ENCODE assay signal across 8 cellular contexts in genomic region chr4:42568610-42569207, GRCh38.
DNase-seq lines count a peak whose midpoint lies in the region; ATAC-seq and TF ChIP-seq lines count a peak whose summit lies in the region.

No MANE protein-coding gene starts in this region.

- H3K27ac ChIP-seq in endodermal cell (ENCODE audit: low read depth, low read length): no peak overlapping the region

- WGBS in endodermal cell (ENCODE audit: insufficient coverage in 1 of 2, insufficient read length in 1 of 2), 2 experiments: 17% methylated on average over 2 to 4 of the region's 4 CpGs

- ATAC-seq in GM19452 (IDR thresholded peaks at IDR 0.05; ENCODE audit: unreplicated experiment): peak; percentile 91
- ATAC-seq in HG03521 (IDR thresholded peaks at IDR 0.05; ENCODE audit: unreplicated experiment): peak; percentile 95

- DNase-seq in COLO829 (ENCODE audit: low spot score) (peak; percentile 4), NCI-H748 (lab: John Stamatoyannopoulos, UW; ENCODE audit: unreplicated experiment) (peak; percentile 61), endodermal cell (peak; percentile 82), middle frontal gyrus (ENCODE audit: extremely low spot score, low spot score) (peak; percentile 88)
- DNase-seq in activated CD4-positive, alpha-beta memory T cell treated with anti-CD3 and anti-CD28 coated beads for 36 hours: peak; percentile 63
- peak; percentile 29 to 50 for DNase-seq in stimulated activated CD8-positive, alpha-beta memory T cell treated with anti-CD3 and anti-CD28 coated beads, Interleukin-7, amount 100 ng/mL, for 4 hours (ENCODE audit: low read depth in 2 of 2)

- H3K4me3 ChIP-seq in endodermal cell (ENCODE audit: low read length): no peak overlapping the region

- H3K27me3 ChIP-seq in endodermal cell (ENCODE audit: control insufficient read depth, insufficient read depth, low read length, poor library complexity, severe bottlenecking): no peaks in the 10 kb centered on the region

- no peaks in the 10 kb centered on the region for H3K36me3 ChIP-seq in endodermal cell (ENCODE audit: control insufficient read depth, insufficient read depth, low read length)

- no peak overlapping the region for H3K9ac ChIP-seq in endodermal cell (ENCODE audit: extremely low read depth, low read length, poor library complexity, severe bottlenecking)

- peak; percentile 87 for TF ChIP-seq CTCF in endodermal cell (conservative IDR thresholded peaks at IDR 0.05)

- H3K27me3 Mint-ChIP-seq in activated CD4-positive, alpha-beta memory T cell treated with anti-CD3 and anti-CD28 coated beads for 36 hours: no peaks in the 10 kb centered on the region
- no peaks in the 10 kb centered on the region for H3K27me3 Mint-ChIP-seq in endodermal cell (ENCODE audit: insufficient read depth)

- intact Hi-C loops in activated CD4-positive, alpha-beta memory T cell treated with anti-CD3 and anti-CD28 coated beads for 36 hours (cut with micrococcal nuclease): loop anchor here (1.0 kb wide), 3 partner anchors 182 to 297 kb away; no protein-coding TSS in a partner anchor

- H3K4me1 Mint-ChIP-seq in activated CD4-positive, alpha-beta memory T cell treated with anti-CD3 and anti-CD28 coated beads for 36 hours (ENCODE audit: low read depth): no peaks in the 10 kb centered on the region
- H3K4me1 Mint-ChIP-seq in endodermal cell: peaks cover 20% of the 10 kb centered on the region

- H3K9me3 ChIP-seq in endodermal cell (ENCODE audit: control insufficient read depth, low read length): no peaks in the 10 kb centered on the region

- H3K4me1 ChIP-seq in endodermal cell (ENCODE audit: control insufficient read depth, insufficient read depth, low read length): peaks cover 13% of the 10 kb centered on the region

- CTCF ChIA-PET in activated CD4-positive, alpha-beta memory T cell treated with anti-CD3 and anti-CD28 coated beads for 36 hours (lab: Charles Lee): interaction anchor here (0.7 to 3.8 kb wide), 37 partner anchors 9 to 308 kb away, joined by 3 to 42 read pairs (median 3); partner anchors contain the start of gene ATP8A1

- POLR2A ChIA-PET in activated CD4-positive, alpha-beta memory T cell treated with anti-CD3 and anti-CD28 coated beads for 36 hours (lab: Charles Lee): no interaction called here

- H3K9me3 Mint-ChIP-seq in activated CD4-positive, alpha-beta memory T cell treated with anti-CD3 and anti-CD28 coated beads for 36 hours: no peaks in the 10 kb centered on the region
- H3K9me3 Mint-ChIP-seq in endodermal cell: no peaks in the 10 kb centered on the region

- H3K27ac Mint-ChIP-seq in activated CD4-positive, alpha-beta memory T cell treated with anti-CD3 and anti-CD28 coated beads for 36 hours: no peak overlapping the region
- H3K27ac Mint-ChIP-seq in endodermal cell: no peak overlapping the region

- no peak overlapping the region for H3K4me3 Mint-ChIP-seq in activated CD4-positive, alpha-beta memory T cell treated with anti-CD3 and anti-CD28 coated beads for 36 hours
- H3K4me3 Mint-ChIP-seq in endodermal cell: no peak overlapping the region

- no peaks in the 10 kb centered on the region for H3K36me3 Mint-ChIP-seq in activated CD4-positive, alpha-beta memory T cell treated with anti-CD3 and anti-CD28 coated beads for 36 hours
- peaks cover 3% of the 10 kb centered on the region for H3K36me3 Mint-ChIP-seq in endodermal cell (ENCODE audit: low read depth)

Comparison
In these comparisons a context has a peak if more than half of its experiments do, and no peak if none do; other contexts are left out.
1. DNase-seq: peak in every context shown above with its lines; median percentile 88 in middle frontal gyrus; 82 in endodermal cell; 63 in activated CD4-positive, alpha-beta memory T cell treated with anti-CD3 and anti-CD28 coated beads for 36 hours; 61 in NCI-H748; 40 in stimulated activated CD8-positive, alpha-beta memory T cell treated with anti-CD3 and anti-CD28 coated beads, Interleukin-7, amount 100 ng/mL, for 4 hours; 4 in COLO829.